In the genomic region with DNA sequence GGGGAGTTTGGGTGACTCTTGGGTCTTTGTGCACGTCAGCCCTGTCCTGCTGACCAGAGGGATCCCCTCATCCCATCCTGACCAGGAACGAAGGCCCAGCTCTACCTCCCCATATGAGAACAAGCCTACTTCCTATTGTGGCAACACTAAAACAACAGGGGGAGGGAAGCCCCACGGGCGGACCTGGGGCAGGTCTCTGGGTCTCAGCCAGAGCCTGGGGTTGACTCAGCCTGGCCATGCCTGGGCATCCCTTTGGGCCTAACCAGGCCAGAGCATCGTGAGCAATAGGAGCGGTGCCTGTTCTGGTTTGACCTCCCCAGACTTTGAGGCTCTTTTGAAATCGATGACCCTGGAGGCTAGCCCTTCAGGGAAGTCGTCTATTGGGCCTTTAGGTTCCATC, we compare ENCODE assay signal across 11 cellular contexts. TPM values are rescaled to one million over a fixed set of nuclear protein-coding genes. Genes with fewer than 3 reads are reported as not detected.
DNase-seq lines count a peak whose midpoint lies in the region; ATAC-seq, FAIRE-seq and TF ChIP-seq lines count a peak whose summit lies in the region.
"Had no signal": no experiment of that assay in that cellular context is flagged by ENCODE, and none has a peak within 500 bp of the region (broad histone marks: within the 10 kb centered on the region; RNA-seq: fewer than 3 reads in every experiment).

No MANE protein-coding gene starts in this region.

- no peaks in the 10 kb centered on the region for H3K9me3 Mint-ChIP-seq in mesothelial cell of epicardium

- H3K36me3 ChIP-seq in DOHH2 (ENCODE audit: control insufficient read depth, low read length) = peaks cover 30% of the 10 kb centered on the region
- peaks cover 10% of the 10 kb centered on the region; the same call in 1 of the 2 replicates for H3K36me3 ChIP-seq in Loucy (ENCODE audit: insufficient read depth, low read length)
- peaks cover 23% of the 10 kb centered on the region for H3K36me3 ChIP-seq in bronchial epithelial cell (ENCODE audit: control insufficient read depth, insufficient read depth, low read length)
- peaks cover 48% of the 10 kb centered on the region for H3K36me3 ChIP-seq in neutrophil

- H3K27ac Mint-ChIP-seq in mesothelial cell of epicardium = no peak overlapping the region

- FAIRE-seq in bronchial epithelial cell (lab: Jason Lieb, UNC) = peak; percentile 43

- H3K27ac ChIP-seq in DOHH2 (ENCODE audit: low read depth, low read length) = peak overlapping the region; percentile 49
- peak overlapping the region; percentile 100 for H3K27ac ChIP-seq in neutrophil

- no peak for TF ChIP-seq CTCF in DOHH2 (IDR thresholded peaks at IDR 0.05; ENCODE audit: low read depth, low read length, poor library complexity, severe bottlenecking)
- no peak for TF ChIP-seq CTCF in Loucy (conservative IDR thresholded peaks at IDR 0.05; ENCODE audit: low read length)
- no peak for TF ChIP-seq CTCF in bronchial epithelial cell (IDR thresholded peaks at IDR 0.05; ENCODE audit: insufficient read depth, low read length, severe bottlenecking)
- TF ChIP-seq CTCF in neutrophil (IDR thresholded peaks at IDR 0.05) = peak; percentile 9
- TF ChIP-seq CTCF in mesothelial cell of epicardium (IDR thresholded peaks at IDR 0.05; ENCODE audit: unreplicated experiment) = no peak

- no peaks in the 10 kb centered on the region for H3K9me3 ChIP-seq in DOHH2 (ENCODE audit: control insufficient read depth, insufficient read depth, low read length)
- no peaks in the 10 kb centered on the region for H3K9me3 ChIP-seq in Loucy (ENCODE audit: insufficient read depth, low read depth, low read length)
- H3K9me3 ChIP-seq in neutrophil = no peaks in the 10 kb centered on the region

- H3K36me3 Mint-ChIP-seq in mesothelial cell of epicardium = no peaks in the 10 kb centered on the region

- peaks cover 36% of the 10 kb centered on the region for H3K79me2 ChIP-seq in DOHH2 (ENCODE audit: control insufficient read depth, low read length)
- peaks cover 52% of the 10 kb centered on the region for H3K79me2 ChIP-seq in Loucy (ENCODE audit: insufficient read depth, low read length)

- H3K4me2 ChIP-seq in DOHH2 (ENCODE audit: low read length) (peak overlapping the region; percentile 87), Loucy (ENCODE audit: low read depth, low read length, poor library complexity, severe bottlenecking) (peak overlapping the region; percentile 87)

- no peaks in the 10 kb centered on the region for H3K9me2 ChIP-seq in DOHH2 (replicated peaks; ENCODE audit: control insufficient read depth, low read length)
- H3K9me2 ChIP-seq in Loucy (replicated peaks; ENCODE audit: low read depth, low read length) = no peaks in the 10 kb centered on the region

- H3K27me3 Mint-ChIP-seq in mesothelial cell of epicardium (ENCODE audit: low read depth) = no peaks in the 10 kb centered on the region

- no peak for ATAC-seq in HG02610 (IDR thresholded peaks at IDR 0.05; ENCODE audit: unreplicated experiment)

- H3K4me1 Mint-ChIP-seq in mesothelial cell of epicardium = peaks cover 6% of the 10 kb centered on the region

- H3K4me1 ChIP-seq in DOHH2 (ENCODE audit: control insufficient read depth, low read length) = peaks cover 60% of the 10 kb centered on the region
- H3K4me1 ChIP-seq in Loucy (ENCODE audit: insufficient read depth, low read length, poor library complexity, severe bottlenecking) = peaks cover 55% of the 10 kb centered on the region
- H3K4me1 ChIP-seq in neutrophil (ENCODE audit: control insufficient read depth in 1 of 2, insufficient read depth in 1 of 2, low read depth in 1 of 2, low read length in 1 of 2) = peaks cover 65 to 68% of the 10 kb centered on the region in 2 experiments

- peak overlapping the region; percentile 85 for H3K4me3 ChIP-seq in DOHH2 (ENCODE audit: low read length)
- H3K4me3 ChIP-seq in Loucy (ENCODE audit: low read length, poor library complexity, severe bottlenecking) = peak overlapping the region; percentile 98
- no peak overlapping the region for H3K4me3 ChIP-seq in bronchial epithelial cell (ENCODE audit: low read depth, low read length)
- peak overlapping the region; percentile 90 to 93 for H3K4me3 ChIP-seq in neutrophil (ENCODE audit: low read depth in 1 of 2, low read length in 1 of 2)

- H3F3A ChIP-seq in DOHH2 (ENCODE audit: control insufficient read depth, insufficient read depth) (peaks cover 15% of the 10 kb centered on the region), Loucy (ENCODE audit: low read depth) (0 out of 2 replicates have a peak, but pooled peaks cover 8% of the 10 kb centered on the region)

- no peak overlapping the region for H3K4me3 Mint-ChIP-seq in mesothelial cell of epicardium

- H2AFZ ChIP-seq in Loucy (ENCODE audit: low read length) = no peak overlapping the region

- H4K20me1 ChIP-seq in DOHH2 (ENCODE audit: control insufficient read depth, insufficient read depth, low read depth, low read length) (no peaks in the 10 kb centered on the region), Loucy (ENCODE audit: insufficient read depth, low read length, poor library complexity, severe bottlenecking) (peaks cover 23% of the 10 kb centered on the region)

- H3K9ac ChIP-seq in Loucy (ENCODE audit: low read depth, low read length, poor library complexity, severe bottlenecking) = peak overlapping the region; percentile 99

- H3K27me3 ChIP-seq in DOHH2 (ENCODE audit: control insufficient read depth, low read length) (no peaks in the 10 kb centered on the region), Loucy (ENCODE audit: insufficient read depth, low read length, poor library complexity, severe bottlenecking) (no peaks in the 10 kb centered on the region), bronchial epithelial cell (ENCODE audit: control insufficient read depth, insufficient read depth, low read length) (no peaks in the 10 kb centered on the region), neutrophil (no peaks in the 10 kb centered on the region)

- DNase-seq in bronchial epithelial cell (ENCODE audit: low read depth) = peak; percentile 73
- no peak for DNase-seq in superior temporal gyrus (ENCODE audit: extremely low spot score)
- no peak for DNase-seq in mesothelial cell of epicardium (ENCODE audit: low spot score in 2 of 2, unreplicated experiment in 2 of 2)
- DNase-seq in NCI-H1105 treated with DMSO at 0.1 percent for 48 hours (lab: John Stamatoyannopoulos, UW) = no peak
- DNase-seq: DMS53, H7, NCI-H187 had no signal

RNA-seq across cellular contexts. Expression of gene RPS6KA1, which starts 16.8 kb away (rescaled TPM):
- total RNA-seq in bronchial epithelial cell (35.5 and 61.3 TPM in 2 replicates), mesothelial cell of epicardium (18.1 to 20.2 TPM (median 19.4 TPM) in 3 replicates)
